ENCODE assay signal across 16 cellular contexts in genomic region chr4:153036931-153037330, GRCh38.
DNase-seq lines count a peak whose midpoint lies in the region; ATAC-seq and TF ChIP-seq lines count a peak whose summit lies in the region.
"Had no signal": no experiment of that assay in that cellular context is flagged by ENCODE, and none has a peak within 500 bp of the region (broad histone marks: within the 10 kb centered on the region; RNA-seq: fewer than 3 reads in every experiment).

No MANE protein-coding gene starts in this region.

- H3K9ac ChIP-seq in PC-3 (ENCODE audit: low read length): no peak overlapping the region
- H3K9ac ChIP-seq in neural progenitor cell: no peak overlapping the region
- H3K9ac ChIP-seq: BLaER1, SK-N-SH had no signal

- H4K20me1 ChIP-seq in PC-3 (ENCODE audit: low read length) (no peaks in the 10 kb centered on the region), neural progenitor cell (ENCODE audit: low read depth) (peaks cover 4% of the 10 kb centered on the region)
- H4K20me1 ChIP-seq: BLaER1 had no signal

- H3K79me2 ChIP-seq in PC-3 (ENCODE audit: low read length) (no peaks in the 10 kb centered on the region), neural progenitor cell (ENCODE audit: low read depth) (no peaks in the 10 kb centered on the region)

- H3K4me2 ChIP-seq in PC-3 (ENCODE audit: low read length) (no peak overlapping the region), neural progenitor cell (no peak overlapping the region)
- H3K4me2 ChIP-seq: BLaER1, SK-N-SH had no signal

- DNase-seq in PC-3 (peak; percentile 5), choroid plexus epithelial cell (ENCODE audit: low read depth) (peak; percentile 13), foreskin keratinocyte (peak in 1 of 2 donors; percentile 56), ecto neural progenitor cell (ENCODE audit: low spot score) (no peak), neural progenitor cell (ENCODE audit: low spot score) (no peak), left lung (no peak)
- DNase-seq: DMS153, Karpas-422, NCI-H187 treated with DMSO at 0.1 percent for 48 hours, NCI-H2171, NCI-H526, OCI-M1, SK-N-SH had no signal

- H3K27me3 ChIP-seq in PC-3 (ENCODE audit: low read length) (no peaks in the 10 kb centered on the region), foreskin keratinocyte (no peaks in the 10 kb centered on the region), neural progenitor cell (peaks cover 4% of the 10 kb centered on the region), left lung (no peaks in the 10 kb centered on the region)
- H3K27me3 ChIP-seq: BLaER1 had no signal

- no peaks in the 10 kb centered on the region for H3K9me3 ChIP-seq in PC-3 (ENCODE audit: low read length)
- no peaks in the 10 kb centered on the region for H3K9me3 ChIP-seq in neural progenitor cell (ENCODE audit: low read depth)
- H3K9me3 ChIP-seq in left lung: peaks cover 0 to 4% of the 10 kb centered on the region in 2 donors
- H3K9me3 ChIP-seq: BLaER1, SK-N-SH had no signal

- POLR2A ChIA-PET in PC-3 (lab: Charles Lee; ENCODE audit: unreplicated experiment): no interaction called here

- H3K36me3 Mint-ChIP-seq in neural progenitor cell: no peaks in the 10 kb centered on the region

- intact Hi-C loops in PC-3 (cut with micrococcal nuclease): no loop called here
- intact Hi-C loops in left lung (cut with DNase I): no loop called here

- H3K27me3 Mint-ChIP-seq in neural progenitor cell (ENCODE audit: insufficient read depth, low read depth): peaks cover 8% of the 10 kb centered on the region

- no TSS peak for BruUV-seq in PC-3 (replicated peaks; lab: Mats Ljungman, UMichigan)

- no peaks in the 10 kb centered on the region for H3F3A ChIP-seq in PC-3 (ENCODE audit: low read length, unreplicated experiment)
- H3F3A ChIP-seq in neural progenitor cell (ENCODE audit: low read depth): peaks cover 26% of the 10 kb centered on the region

- H3K4me3 Mint-ChIP-seq in neural progenitor cell: no peak overlapping the region

- H2AFZ ChIP-seq in PC-3 (ENCODE audit: low read length): no peak overlapping the region
- no peak overlapping the region for H2AFZ ChIP-seq in neural progenitor cell (replicated peaks)

- no peaks in the 10 kb centered on the region for H3K9me2 ChIP-seq in PC-3 (replicated peaks; ENCODE audit: low read length)
- H3K9me2 ChIP-seq: SK-N-SH had no signal

- H3K4me3 ChIP-seq in PC-3 (ENCODE audit: low read length) (no peak overlapping the region), choroid plexus epithelial cell (ENCODE audit: low read depth, low read length) (no peak overlapping the region), neural progenitor cell (no peak overlapping the region), left lung (no peak overlapping the region)
- H3K4me3 ChIP-seq: BLaER1, HAP-1 had no signal

- H3K36me3 ChIP-seq in PC-3 (ENCODE audit: low read depth, low read length) (no peaks in the 10 kb centered on the region), neural progenitor cell (no peaks in the 10 kb centered on the region), left lung (no peaks in the 10 kb centered on the region)
- H3K36me3 ChIP-seq: BLaER1, HAP-1 had no signal

- no peak for TF ChIP-seq CTCF in PC-3 (conservative IDR thresholded peaks at IDR 0.05; ENCODE audit: low read depth, low read length)
- TF ChIP-seq CTCF in choroid plexus epithelial cell (conservative IDR thresholded peaks at IDR 0.05; ENCODE audit: low read depth, low read length): no peak
- TF ChIP-seq CTCF in foreskin keratinocyte (conservative IDR thresholded peaks at IDR 0.05): no peak
- no peak for TF ChIP-seq CTCF in neural progenitor cell (IDR thresholded peaks at IDR 0.05)
- no peak for TF ChIP-seq CTCF in left lung (IDR thresholded peaks at IDR 0.05)

- H3K4me1 Mint-ChIP-seq in neural progenitor cell: peaks cover 23% of the 10 kb centered on the region

- H3K4me1 ChIP-seq in PC-3 (ENCODE audit: insufficient read depth, low read length): no peaks in the 10 kb centered on the region
- peaks cover 7% of the 10 kb centered on the region for H3K4me1 ChIP-seq in foreskin keratinocyte
- H3K4me1 ChIP-seq in neural progenitor cell: peaks cover 48% of the 10 kb centered on the region
- no peaks in the 10 kb centered on the region for H3K4me1 ChIP-seq in left lung
- H3K4me1 ChIP-seq: BLaER1 had no signal

- H3K27ac ChIP-seq in PC-3 (ENCODE audit: low read length) (no peak overlapping the region), foreskin keratinocyte (no peak overlapping the region), neural progenitor cell (no peak overlapping the region), left lung (no peak overlapping the region)
- H3K27ac ChIP-seq: BLaER1 had no signal

- no peak for ATAC-seq in PC-3
- ATAC-seq in foreskin keratinocyte: peak; percentile 68
- no peak for ATAC-seq in left lung
- no peak for ATAC-seq in GM21515 (IDR thresholded peaks at IDR 0.05; ENCODE audit: unreplicated experiment)

- H3K27ac Mint-ChIP-seq in neural progenitor cell: no peak overlapping the region

- CTCF ChIA-PET in PC-3 (lab: Charles Lee): no interaction called here

- peaks cover 14% of the 10 kb centered on the region for H3K9me3 Mint-ChIP-seq in neural progenitor cell

Comparison
In these comparisons a context has a peak if more than half of its experiments do, and no peak if none do; other contexts are left out.
1. DNase-seq: peak in PC-3 (single experiment) and choroid plexus epithelial cell (single experiment); none in ecto neural progenitor cell (single experiment), neural progenitor cell (single experiment) and left lung (0 of 2).